ENCODE assay signal across 23 cellular contexts in genomic region chr1:116537898-116538297, GRCh38. TPM values are rescaled to one million over a fixed set of nuclear protein-coding genes. Genes with fewer than 3 reads are reported as not detected.
DNase-seq lines count a peak whose midpoint lies in the region; ATAC-seq and TF ChIP-seq lines count a peak whose summit lies in the region.
"Had no signal": no experiment of that assay in that cellular context is flagged by ENCODE, and none has a peak within 500 bp of the region (broad histone marks: within the 10 kb centered on the region; RNA-seq: fewer than 3 reads in every experiment).

No MANE protein-coding gene starts in this region.

- peaks cover 30% of the 10 kb centered on the region for H3K36me3 Mint-ChIP-seq in activated naive CD8-positive, alpha-beta T cell
- peaks cover 54% of the 10 kb centered on the region for H3K36me3 Mint-ChIP-seq in activated naive CD8-positive, alpha-beta T cell treated with anti-CD3 and anti-CD28 coated beads for 36 hours
- H3K36me3 Mint-ChIP-seq in effector memory CD8-positive, alpha-beta T cell (ENCODE audit: insufficient read depth): peaks cover 45% of the 10 kb centered on the region
- H3K36me3 Mint-ChIP-seq in stimulated activated naive B cell treated with anti-CD40 and anti-IgM and Interleukin-4, amounts not matched to agents 10 μg/mL and 1 μg/mL and 100 μg/mL, for 72 hours: peaks cover 76 to 86% of the 10 kb centered on the region in 2 donors

- H3K36me3 ChIP-seq in RWPE2 (ENCODE audit: low read depth): peaks cover 15% of the 10 kb centered on the region

- H3K4me1 Mint-ChIP-seq in activated naive CD8-positive, alpha-beta T cell (ENCODE audit: low read depth): peaks cover 28% of the 10 kb centered on the region
- peaks cover 22% of the 10 kb centered on the region for H3K4me1 Mint-ChIP-seq in activated naive CD8-positive, alpha-beta T cell treated with anti-CD3 and anti-CD28 coated beads for 36 hours
- peaks cover 35 to 42% of the 10 kb centered on the region in 2 donors for H3K4me1 Mint-ChIP-seq in effector memory CD8-positive, alpha-beta T cell (ENCODE audit: low read depth in 2 of 2)
- H3K4me1 Mint-ChIP-seq in stimulated activated naive B cell treated with anti-CD40 and anti-IgM and Interleukin-4, amounts not matched to agents 10 μg/mL and 1 μg/mL and 100 μg/mL, for 72 hours: peaks cover 40 to 61% of the 10 kb centered on the region in 2 donors

- no peak for TF ChIP-seq CTCF in RWPE2 (IDR thresholded peaks at IDR 0.05; ENCODE audit: poor library complexity, severe bottlenecking)

- H3K27me3 Mint-ChIP-seq in activated naive CD8-positive, alpha-beta T cell: no peaks in the 10 kb centered on the region
- no peaks in the 10 kb centered on the region for H3K27me3 Mint-ChIP-seq in activated naive CD8-positive, alpha-beta T cell treated with anti-CD3 and anti-CD28 coated beads for 36 hours
- H3K27me3 Mint-ChIP-seq in effector memory CD8-positive, alpha-beta T cell: no peaks in the 10 kb centered on the region
- no peaks in the 10 kb centered on the region for H3K27me3 Mint-ChIP-seq in stimulated activated naive B cell treated with anti-CD40 and anti-IgM and Interleukin-4, amounts not matched to agents 10 μg/mL and 1 μg/mL and 100 μg/mL, for 72 hours
- H3K27me3 Mint-ChIP-seq: central memory CD8-positive, alpha-beta T cell had no signal

- no peak for ATAC-seq in RWPE2 (ENCODE audit: low read depth)
- ATAC-seq in effector memory CD8-positive, alpha-beta T cell (replicated peaks): no peak
- no peak for ATAC-seq in stimulated activated naive B cell treated with anti-CD40 and anti-IgM and Interleukin-4, amounts not matched to agents 10 μg/mL and 1 μg/mL and 100 μg/mL, for 72 hours (replicated peaks)
- no peak for ATAC-seq in GM21423 (IDR thresholded peaks at IDR 0.05; ENCODE audit: unreplicated experiment)
- ATAC-seq: left ventricle myocardium superior had no signal

- peak overlapping the region; percentile 12 for H3K27ac Mint-ChIP-seq in activated naive CD8-positive, alpha-beta T cell
- H3K27ac Mint-ChIP-seq in activated naive CD8-positive, alpha-beta T cell treated with anti-CD3 and anti-CD28 coated beads for 36 hours: no peak overlapping the region
- H3K27ac Mint-ChIP-seq in effector memory CD8-positive, alpha-beta T cell: peak overlapping the region; percentile 44 to 78
- H3K27ac Mint-ChIP-seq in stimulated activated naive B cell treated with anti-CD40 and anti-IgM and Interleukin-4, amounts not matched to agents 10 μg/mL and 1 μg/mL and 100 μg/mL, for 72 hours: peak overlapping the region; percentile 21
- H3K27ac Mint-ChIP-seq: CD8-positive, alpha-beta T cell had no signal

- H3K4me3 ChIP-seq in RWPE2 (ENCODE audit: severe bottlenecking): no peak overlapping the region
- H3K4me3 ChIP-seq: SJCRH30, testis had no signal

- H3K27me3 ChIP-seq in RWPE2 (ENCODE audit: insufficient read depth, poor library complexity, severe bottlenecking): no peaks in the 10 kb centered on the region
- H3K27me3 ChIP-seq: SJCRH30, testis had no signal

- no peak overlapping the region for H3K4me3 Mint-ChIP-seq in activated naive CD8-positive, alpha-beta T cell
- no peak overlapping the region for H3K4me3 Mint-ChIP-seq in activated naive CD8-positive, alpha-beta T cell treated with anti-CD3 and anti-CD28 coated beads for 36 hours
- no peak overlapping the region for H3K4me3 Mint-ChIP-seq in effector memory CD8-positive, alpha-beta T cell
- H3K4me3 Mint-ChIP-seq in stimulated activated naive B cell treated with anti-CD40 and anti-IgM and Interleukin-4, amounts not matched to agents 10 μg/mL and 1 μg/mL and 100 μg/mL, for 72 hours: no peak overlapping the region
- H3K4me3 Mint-ChIP-seq: CD8-positive, alpha-beta T cell; central memory CD8-positive, alpha-beta T cell had no signal

- H3K27ac ChIP-seq in RWPE2 (ENCODE audit: poor library complexity, severe bottlenecking): peak overlapping the region; percentile 87
- H3K27ac ChIP-seq: SJCRH30, testis had no signal

- DNase-seq in activated naive CD8-positive, alpha-beta T cell treated with anti-CD3 and anti-CD28 coated beads for 36 hours: no peak
- no peak for DNase-seq in RWPE2 (ENCODE audit: low spot score)
- DNase-seq in effector memory CD8-positive, alpha-beta T cell: no peak
- DNase-seq in stimulated activated naive B cell treated with anti-CD40 and anti-IgM and Interleukin-4, amounts not matched to agents 10 μg/mL and 1 μg/mL and 100 μg/mL, for 72 hours: no peak
- DNase-seq in ureter (ENCODE audit: low spot score): no peak
- DNase-seq in NCI-H1436 (lab: John Stamatoyannopoulos, UW): no peak
- DNase-seq: activated CD8-positive, alpha-beta memory T cell treated with anti-CD3 and anti-CD28 coated beads, Interleukin-2, amount 50 U/mL, for 48 hours; aorta; DMS79 treated with DMSO at 0.1 percent for 48 hours; effector CD4-positive, alpha-beta T cell; left ventricle myocardium superior; MM.1S; NCI-H2029; occipital lobe; OCI-M1; right cardiac atrium; SJCRH30; T-helper 9 cell; testis had no signal

- H3K9me3 ChIP-seq in RWPE2 (ENCODE audit: severe bottlenecking): no peaks in the 10 kb centered on the region
- H3K9me3 ChIP-seq: SJCRH30, testis had no signal

- H3K4me1 ChIP-seq in RWPE2 (ENCODE audit: insufficient read depth, poor library complexity, severe bottlenecking): peaks cover 45% of the 10 kb centered on the region
- H3K4me1 ChIP-seq: SJCRH30, testis had no signal

- no peaks in the 10 kb centered on the region for H3K9me3 Mint-ChIP-seq in activated naive CD8-positive, alpha-beta T cell (ENCODE audit: low read depth)
- no peaks in the 10 kb centered on the region for H3K9me3 Mint-ChIP-seq in activated naive CD8-positive, alpha-beta T cell treated with anti-CD3 and anti-CD28 coated beads for 36 hours
- no peaks in the 10 kb centered on the region for H3K9me3 Mint-ChIP-seq in effector memory CD8-positive, alpha-beta T cell
- H3K9me3 Mint-ChIP-seq in stimulated activated naive B cell treated with anti-CD40 and anti-IgM and Interleukin-4, amounts not matched to agents 10 μg/mL and 1 μg/mL and 100 μg/mL, for 72 hours: peaks cover 2 to 9% of the 10 kb centered on the region in 2 donors
- H3K9me3 Mint-ChIP-seq: CD8-positive, alpha-beta T cell; central memory CD8-positive, alpha-beta T cell had no signal

RNA-seq across cellular contexts. Expression of gene CD58, which starts 32.9 kb away (rescaled TPM):
- 1 to 10 TPM; 8.1 to 8.2 TPM for total RNA-seq in activated naive CD8-positive, alpha-beta T cell treated with anti-CD3 and anti-CD28 coated beads for 36 hours
- total RNA-seq in ureter: 24.5 TPM
